ENCODE assay signal across 8 cellular contexts in genomic region chr9:90300901-90301688, GRCh38.
DNase-seq lines count a peak whose midpoint lies in the region; ATAC-seq, FAIRE-seq and TF ChIP-seq lines count a peak whose summit lies in the region.

No MANE protein-coding gene starts in this region.

- 0 out of 2 replicates have a peak, but pooled peaks have one; percentile 10 for TF ChIP-seq CTCF in BE2C (IDR thresholded peaks at IDR 0.05; ENCODE audit: low read depth, low read length)
- TF ChIP-seq CTCF in bronchial epithelial cell (IDR thresholded peaks at IDR 0.05; ENCODE audit: insufficient read depth, low read length, severe bottlenecking) = no peak

- peaks cover 47% of the 10 kb centered on the region for H3K27me3 Mint-ChIP-seq in T-helper 17 cell
- peaks cover 32% of the 10 kb centered on the region for H3K27me3 Mint-ChIP-seq in activated CD4-positive, alpha-beta memory T cell treated with anti-CD3 and anti-CD28 coated beads for 36 hours

- no peak overlapping the region for H2BK15ac ChIP-seq in mesendoderm (replicated peaks; ENCODE audit: low read depth)

- H3K9me3 ChIP-seq in BE2C = no peaks in the 10 kb centered on the region
- H3K9me3 ChIP-seq in T-helper 17 cell (ENCODE audit: control insufficient read depth, low read length, poor library complexity, severe bottlenecking) = no peaks in the 10 kb centered on the region

- H3K79me1 ChIP-seq in mesendoderm (ENCODE audit: low read length) = no peaks in the 10 kb centered on the region

- no peaks in the 10 kb centered on the region for H3K4me1 Mint-ChIP-seq in T-helper 17 cell
- H3K4me1 Mint-ChIP-seq in activated CD4-positive, alpha-beta memory T cell treated with anti-CD3 and anti-CD28 coated beads for 36 hours (ENCODE audit: low read depth) = no peaks in the 10 kb centered on the region

- no peak overlapping the region for H3K27ac ChIP-seq in mesendoderm (ENCODE audit: low read depth, low read length)

- FAIRE-seq in bronchial epithelial cell (lab: Jason Lieb, UNC) = peak; percentile 97

- H4K8ac ChIP-seq in mesendoderm (ENCODE audit: low read depth, low read length) = no peak overlapping the region

- H3K9me3 Mint-ChIP-seq in activated CD4-positive, alpha-beta memory T cell treated with anti-CD3 and anti-CD28 coated beads for 36 hours = no peaks in the 10 kb centered on the region

- POLR2A ChIA-PET in activated CD4-positive, alpha-beta memory T cell treated with anti-CD3 and anti-CD28 coated beads for 36 hours (lab: Charles Lee) = no interaction called here

- peaks cover 6% of the 10 kb centered on the region; the same call in 1 of the 2 replicates for H3K27me3 ChIP-seq in BE2C
- H3K27me3 ChIP-seq in bronchial epithelial cell (ENCODE audit: control insufficient read depth, insufficient read depth, low read length) = no peaks in the 10 kb centered on the region
- no peaks in the 10 kb centered on the region for H3K27me3 ChIP-seq in mesendoderm (ENCODE audit: insufficient read depth, low read length, poor library complexity)

- no peak overlapping the region for H3K4ac ChIP-seq in mesendoderm (ENCODE audit: low read depth, low read length)

- ATAC-seq in HG02885 (IDR thresholded peaks at IDR 0.05; ENCODE audit: poor library complexity, unreplicated experiment) (no peak), T-helper 17 cell (no peak)

- H3K4me3 ChIP-seq in BE2C (ENCODE audit: low read depth, low read length) (no peak overlapping the region), bronchial epithelial cell (ENCODE audit: low read depth, low read length) (no peak overlapping the region), mesendoderm (ENCODE audit: low read length) (no peak overlapping the region)

- no peak overlapping the region for H3K23ac ChIP-seq in mesendoderm (ENCODE audit: low read length)

- no peak overlapping the region for H3K27ac Mint-ChIP-seq in T-helper 17 cell
- H3K27ac Mint-ChIP-seq in activated CD4-positive, alpha-beta memory T cell treated with anti-CD3 and anti-CD28 coated beads for 36 hours = no peak overlapping the region

- no peak overlapping the region for H3K56ac ChIP-seq in mesendoderm (ENCODE audit: low read length)

- H3K9ac ChIP-seq in mesendoderm (ENCODE audit: low read length) = no peak overlapping the region

- no peaks in the 10 kb centered on the region for H3K79me2 ChIP-seq in mesendoderm (ENCODE audit: control insufficient read depth, insufficient read depth, low read length)

- intact Hi-C loops in activated CD4-positive, alpha-beta memory T cell treated with anti-CD3 and anti-CD28 coated beads for 36 hours (cut with micrococcal nuclease) = no loop called here

- H2BK5ac ChIP-seq in mesendoderm (ENCODE audit: low read length) = no peak overlapping the region

- CTCF ChIA-PET in activated CD4-positive, alpha-beta memory T cell treated with anti-CD3 and anti-CD28 coated beads for 36 hours (lab: Charles Lee) = no interaction called here

- H3K4me1 ChIP-seq in BE2C (peaks cover 3% of the 10 kb centered on the region; the same call in 1 of the 2 replicates), mesendoderm (ENCODE audit: control insufficient read depth, low read depth, low read length) (no peaks in the 10 kb centered on the region)

- no CpG with 5 or more reads among the region's 8 CpGs for WGBS in mesendoderm (ENCODE audit: extremely low coverage, insufficient coverage, low lambda C conversion rate)

- no peaks in the 10 kb centered on the region for H3K36me3 Mint-ChIP-seq in T-helper 17 cell (ENCODE audit: low read depth)
- no peaks in the 10 kb centered on the region for H3K36me3 Mint-ChIP-seq in activated CD4-positive, alpha-beta memory T cell treated with anti-CD3 and anti-CD28 coated beads for 36 hours

- peak; percentile 63 for DNase-seq in BE2C
- peak; percentile 23 for DNase-seq in NCI-H1694 (lab: John Stamatoyannopoulos, UW)
- peak; percentile 92 for DNase-seq in bronchial epithelial cell (ENCODE audit: low read depth)
- peak; percentile 71 for DNase-seq in mesendoderm
- no peak for DNase-seq in T-helper 17 cell
- no peak for DNase-seq in NCI-H510A treated with DMSO at 0.1 percent for 48 hours (lab: John Stamatoyannopoulos, UW)
- no peak for DNase-seq in activated CD4-positive, alpha-beta memory T cell treated with anti-CD3 and anti-CD28 coated beads for 36 hours

- H3K18ac ChIP-seq in mesendoderm (ENCODE audit: low read length) = no peak overlapping the region

- H3K4me2 ChIP-seq in mesendoderm (ENCODE audit: low read length) = no peak overlapping the region

- H4K5ac ChIP-seq in mesendoderm (ENCODE audit: low read length) = no peak overlapping the region

- H2BK120ac ChIP-seq in mesendoderm (ENCODE audit: low read depth, low read length) = no peak overlapping the region

- no peak overlapping the region for H3K4me3 Mint-ChIP-seq in T-helper 17 cell
- no peak overlapping the region for H3K4me3 Mint-ChIP-seq in activated CD4-positive, alpha-beta memory T cell treated with anti-CD3 and anti-CD28 coated beads for 36 hours

- H3K36me3 ChIP-seq in BE2C = no peaks in the 10 kb centered on the region
- no peaks in the 10 kb centered on the region for H3K36me3 ChIP-seq in bronchial epithelial cell (ENCODE audit: control insufficient read depth, insufficient read depth, low read length)
- no peaks in the 10 kb centered on the region for H3K36me3 ChIP-seq in mesendoderm (ENCODE audit: control insufficient read depth, insufficient read depth, low read length)

- no peak overlapping the region for H2AK5ac ChIP-seq in mesendoderm (ENCODE audit: low read length)

Comparison
In these comparisons a context has a peak if more than half of its experiments do, and no peak if none do; other contexts are left out.
1. DNase-seq: peak in BE2C (single experiment), NCI-H1694 (single experiment), bronchial epithelial cell (single experiment) and mesendoderm (single experiment); none in T-helper 17 cell (0 of 3), NCI-H510A treated with DMSO at 0.1 percent for 48 hours (single experiment) and activated CD4-positive, alpha-beta memory T cell treated with anti-CD3 and anti-CD28 coated beads for 36 hours (single experiment).